9 cellular contexts compared by ENCODE assay signal in the genomic region with DNA sequence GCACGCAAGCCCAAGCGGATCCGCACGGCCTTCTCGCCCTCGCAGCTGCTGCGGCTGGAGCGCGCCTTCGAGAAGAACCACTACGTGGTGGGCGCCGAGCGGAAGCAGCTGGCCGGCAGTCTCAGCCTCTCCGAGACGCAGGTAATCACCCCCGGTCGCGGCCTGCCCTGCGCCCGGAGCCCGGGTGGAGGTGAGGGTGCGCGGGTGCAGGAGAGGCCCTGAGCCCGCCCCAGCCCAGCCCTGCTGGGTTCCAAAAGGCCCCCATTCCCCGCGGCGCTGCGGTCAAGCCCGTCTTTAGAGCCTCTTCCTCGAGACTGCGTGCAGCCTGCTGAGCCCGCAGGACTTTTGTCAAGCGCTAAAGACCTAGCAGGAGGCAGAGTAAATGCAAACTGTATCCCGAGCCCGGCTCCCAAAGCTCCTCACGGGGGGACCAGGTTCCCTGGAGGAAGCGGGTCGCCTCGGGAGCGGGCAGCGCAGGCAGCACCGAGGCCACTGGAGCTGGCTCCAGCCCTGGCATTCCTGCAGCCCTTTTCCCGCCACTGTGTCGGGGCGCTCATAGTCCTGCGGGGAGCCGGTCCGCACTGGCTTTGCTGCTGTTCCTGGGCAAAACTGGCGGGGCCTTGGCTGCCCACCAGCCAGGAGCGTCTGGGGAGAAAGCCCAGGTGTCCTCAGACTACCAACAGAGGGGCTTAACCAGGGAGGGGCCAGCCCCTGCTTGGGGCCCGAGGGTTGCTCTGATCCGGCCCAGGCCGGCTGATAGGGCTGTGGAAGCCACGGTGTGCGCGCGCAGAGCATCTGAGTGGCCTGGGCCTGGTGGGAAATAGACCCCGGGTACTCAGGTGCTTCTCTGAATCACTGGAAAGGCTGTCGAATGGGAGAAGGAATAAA. TPM values are rescaled to one million over a fixed set of nuclear protein-coding genes. Genes with fewer than 3 reads are reported as not detected.
A peak's percentile ranks its signal among the peaks of the same experiment; 100 is the strongest.
DNase-seq lines count a peak whose midpoint lies in the region; ATAC-seq and TF ChIP-seq lines count a peak whose summit lies in the region.
"Had no signal": no experiment of that assay in that cellular context is flagged by ENCODE, and none has a peak within 500 bp of the region (broad histone marks: within the 10 kb centered on the region; RNA-seq: fewer than 3 reads in every experiment).

No MANE protein-coding gene starts in this region.

- H3K27ac Mint-ChIP-seq in HFFc6: no peak overlapping the region
- H3K27ac Mint-ChIP-seq in CD4-positive, alpha-beta T cell: no peak overlapping the region

- TF ChIP-seq CTCF in HFFc6 (IDR thresholded peaks at IDR 0.05): no peak
- no peak for TF ChIP-seq CTCF in CD4-positive, alpha-beta T cell (IDR thresholded peaks at IDR 0.05)

- H3K4me1 Mint-ChIP-seq in HFFc6 (ENCODE audit: low read depth): no peaks in the 10 kb centered on the region
- H3K4me1 Mint-ChIP-seq in CD4-positive, alpha-beta T cell (ENCODE audit: low read depth): peaks cover 2% of the 10 kb centered on the region

- DNase-seq in cardiac septum (ENCODE audit: low spot score) (peak; percentile 70), Right ventricle myocardium inferior (ENCODE audit: missing footprints) (no peak), NCI-H2227 treated with DMSO at 0.1 percent for 48 hours (lab: John Stamatoyannopoulos, UW) (peak; percentile 12), left kidney (ENCODE audit: low read depth, low spot score) (peak; percentile 47), HFFc6 (no peak), activated gamma-delta T cell treated with Interleukin-2 at 50 U/mL for 16 hours (no peak)
- no peak for DNase-seq in CD4-positive, alpha-beta T cell
- DNase-seq: NCI-H510A had no signal

- no peak overlapping the region for H3K27ac ChIP-seq in CD4-positive, alpha-beta T cell (ENCODE audit: low read depth, low read length)

- no peak for ATAC-seq in Right ventricle myocardium inferior
- ATAC-seq in HG03196 (IDR thresholded peaks at IDR 0.05; ENCODE audit: unreplicated experiment): no peak
- no peak for ATAC-seq in CD4-positive, alpha-beta T cell (ENCODE audit: poor library complexity)

- H3K4me3 Mint-ChIP-seq in HFFc6: no peak overlapping the region
- H3K4me3 Mint-ChIP-seq in CD4-positive, alpha-beta T cell: no peak overlapping the region

- no peaks in the 10 kb centered on the region for H3K36me3 Mint-ChIP-seq in HFFc6 (ENCODE audit: low read depth)
- H3K36me3 Mint-ChIP-seq in CD4-positive, alpha-beta T cell (ENCODE audit: low read depth): no peaks in the 10 kb centered on the region

- peaks cover 94% of the 10 kb centered on the region for H3K27me3 ChIP-seq in CD4-positive, alpha-beta T cell (ENCODE audit: control insufficient read depth, insufficient read depth, low read length)

- intact Hi-C loops in cardiac septum (cut with DNase I) (no loop called here), Right ventricle myocardium inferior (cut with DNase I) (loop anchor here (2.0 kb wide), 1 partner anchor 42 kb away; no protein-coding TSS in a partner anchor)
- intact Hi-C loops in CD4-positive, alpha-beta T cell (cut with DNase I, micrococcal nuclease): no loop called here

- POLR2A ChIA-PET in CD4-positive, alpha-beta T cell (lab: Charles Lee): no interaction called here

- H3K27me3 Mint-ChIP-seq in HFFc6 (ENCODE audit: insufficient read depth): peaks cover 51% of the 10 kb centered on the region
- peaks cover 50% of the 10 kb centered on the region for H3K27me3 Mint-ChIP-seq in CD4-positive, alpha-beta T cell

- CTCF ChIA-PET in CD4-positive, alpha-beta T cell (lab: Charles Lee): no interaction called here

- no peaks in the 10 kb centered on the region for H3K9me3 ChIP-seq in CD4-positive, alpha-beta T cell (ENCODE audit: control insufficient read depth, low read length)

- H3K9me3 Mint-ChIP-seq in HFFc6: no peaks in the 10 kb centered on the region
- H3K9me3 Mint-ChIP-seq in CD4-positive, alpha-beta T cell: no peaks in the 10 kb centered on the region

RNA-seq across cellular contexts. Expression of a gene that starts 7.3 kb away (rescaled TPM):
- total RNA-seq in cardiac septum (not detected), Right ventricle myocardium inferior (not detected)
- total RNA-seq in HFFc6 (2021; fragmentation: NEBNext Ultra II Directional; extraction: Animal tissue kit (Norgen Biotek cat#: 25700)): not detected
- total RNA-seq in CD4-positive, alpha-beta T cell: not detected

RNA-seq across cellular contexts. Expression of a gene that starts 37.4 kb away (rescaled TPM):
- total RNA-seq in cardiac septum (35.4 TPM), Right ventricle myocardium inferior (52.4 TPM)
- total RNA-seq in HFFc6 (2021; fragmentation: NEBNext Ultra II Directional; extraction: Animal tissue kit (Norgen Biotek cat#: 25700)): 10 to 100 TPM; 17.0 to 21.6 (median 19.0) TPM
- not detected for total RNA-seq in CD4-positive, alpha-beta T cell

Comparison
In these comparisons a context has a peak if more than half of its experiments do, and no peak if none do; other contexts are left out.
1. DNase-seq: peak in cardiac septum (single experiment), NCI-H2227 treated with DMSO at 0.1 percent for 48 hours (single experiment) and left kidney (single experiment); none in Right ventricle myocardium inferior (single experiment), HFFc6 (single experiment), activated gamma-delta T cell treated with Interleukin-2 at 50 U/mL for 16 hours (single experiment) and CD4-positive, alpha-beta T cell (0 of 10).
2. RNA of a gene that starts 37.4 kb away (total RNA-seq): 52.4 TPM in Right ventricle myocardium inferior (single experiment), 35.4 TPM in cardiac septum (single experiment) and 17.0 to 21.6 TPM in HFFc6; not detected in CD4-positive, alpha-beta T cell; every median in the first group is over 10 times any median in the second.